ENCODE assay signal across 26 cellular contexts in the genomic region with DNA sequence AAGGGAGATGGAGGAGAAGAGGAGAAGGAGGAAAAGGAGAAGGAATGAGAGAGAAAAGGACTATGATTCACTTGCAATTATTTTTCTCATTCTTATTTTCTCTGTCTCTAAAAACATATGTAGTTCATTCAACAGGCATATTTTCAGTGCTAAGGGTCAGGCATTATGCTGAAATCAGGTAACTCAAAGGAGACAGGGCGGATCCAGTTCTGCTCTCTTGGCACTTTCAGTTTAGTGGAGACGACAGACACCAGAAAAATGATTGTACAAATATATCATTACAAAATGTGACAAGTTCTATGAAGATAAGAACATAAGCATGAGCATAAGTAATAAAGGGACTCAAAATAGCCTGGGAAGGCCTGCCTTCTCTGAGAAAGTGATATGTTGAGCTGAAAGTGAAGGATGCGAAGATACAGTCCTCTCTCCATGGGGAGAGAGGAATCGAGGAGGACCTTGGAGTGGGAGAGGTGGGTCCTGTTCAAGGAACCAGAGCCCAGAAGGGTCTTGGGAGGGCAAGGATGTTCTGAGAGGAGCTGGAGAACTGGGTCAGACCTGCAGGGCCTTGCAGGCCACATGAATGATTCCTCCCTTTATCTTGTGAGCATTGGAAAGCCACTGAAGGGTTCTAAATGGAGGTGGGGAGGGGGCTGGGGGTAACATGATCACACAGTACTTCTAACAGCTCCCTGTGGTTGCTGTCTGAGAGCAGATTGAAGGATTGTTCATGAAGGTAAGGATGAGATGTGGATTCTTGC. TPM values are rescaled to one million over a fixed set of nuclear protein-coding genes. Genes with fewer than 3 reads are reported as not detected.
"Had no signal": no experiment of that assay in that cellular context is flagged by ENCODE, and none has a peak within 500 bp of the region (broad histone marks: within the 10 kb centered on the region; RNA-seq: fewer than 3 reads in every experiment).

No MANE protein-coding gene starts in this region.

- H3K4me3 ChIP-seq: cardiac muscle cell, Peyer's patch had no signal

- H3K27me3 ChIP-seq: cardiac muscle cell, Peyer's patch had no signal

- H3K27ac ChIP-seq: cardiac muscle cell, Peyer's patch had no signal

- DNase-seq: activated CD4-positive, alpha-beta T cell treated with anti-CD3 and anti-CD28 coated beads, Interleukin-2, amount 10 ng/mL, durations not matched to agents 24 days and 14 days; activated CD4-positive, alpha-beta T cell treated with anti-CD3 and anti-CD28 coated beads, Interleukin-2, amount 50 U/mL, for 4 hours; activated CD8-positive, alpha-beta T cell treated with anti-CD3 and anti-CD28 coated beads for 36 hours; activated effector memory CD4-positive, alpha-beta T cell treated with anti-CD3 and anti-CD28 coated beads, Interleukin-2, amount 50 U/mL, for 16 hours; activated naive CD4-positive, alpha-beta T cell; activated naive CD4-positive, alpha-beta T cell treated with anti-CD3 and anti-CD28 coated beads, Interleukin-2, amount 50 U/mL, for 16 hours; activated naive CD8-positive, alpha-beta T cell treated with anti-CD3 and anti-CD28 coated beads for 36 hours; activated T-cell treated with anti-CD3 and anti-CD28 coated beads, Interleukin-2, amount 50 U/mL, for 1 hour; activated T-cell treated with anti-CD3 and anti-CD28 coated beads, Interleukin-2, amount 50 U/mL, for 72 hours; amniotic stem cell; aorta; NCI-H1092 treated with DMSO at 0.1 percent for 48 hours; NCI-H187 treated with DMSO at 0.1 percent for 48 hours; NCI-H2081; NCI-H345; NCI-H526; NCI-H748 treated with DMSO at 0.1 percent for 48 hours; NK-92 treated with Interleukin-12 subunit alpha and Interleukin-12 subunit beta, amount 100 ng/mL, for 24 hours; PC-3; Peyer's patch; RPMI8226; SIG-M5 had no signal

- FAIRE-seq: TTC549 had no signal

- H3K36me3 ChIP-seq: cardiac muscle cell, Peyer's patch had no signal

- H3K9me3 ChIP-seq: Peyer's patch had no signal

- ATAC-seq: activated CD8-positive, alpha-beta T cell treated with anti-CD3 and anti-CD28 coated beads for 36 hours; activated T-cell treated with anti-CD3 and anti-CD28 coated beads, Interleukin-2, amount 50 U/mL, for 72 hours; activated T-helper 17 cell treated with anti-CD3 and anti-CD28 coated beads, Interleukin-2, amount 50 U/mL, for 72 hours; PC-3 had no signal

RNA-seq across cellular contexts. Expression of gene TMEM17, which starts 58.6 kb away (rescaled TPM):
- total RNA-seq: T-helper 1 cell treated with Interleukin-12 subunit alpha and Interleukin-12 subunit beta and Interleukin-4 antibody, amounts not matched to agents 30 ng/mL and 1 ng/mL, for 36 hours had no signal
